16 cellular contexts compared by ENCODE assay signal in the genomic region with DNA sequence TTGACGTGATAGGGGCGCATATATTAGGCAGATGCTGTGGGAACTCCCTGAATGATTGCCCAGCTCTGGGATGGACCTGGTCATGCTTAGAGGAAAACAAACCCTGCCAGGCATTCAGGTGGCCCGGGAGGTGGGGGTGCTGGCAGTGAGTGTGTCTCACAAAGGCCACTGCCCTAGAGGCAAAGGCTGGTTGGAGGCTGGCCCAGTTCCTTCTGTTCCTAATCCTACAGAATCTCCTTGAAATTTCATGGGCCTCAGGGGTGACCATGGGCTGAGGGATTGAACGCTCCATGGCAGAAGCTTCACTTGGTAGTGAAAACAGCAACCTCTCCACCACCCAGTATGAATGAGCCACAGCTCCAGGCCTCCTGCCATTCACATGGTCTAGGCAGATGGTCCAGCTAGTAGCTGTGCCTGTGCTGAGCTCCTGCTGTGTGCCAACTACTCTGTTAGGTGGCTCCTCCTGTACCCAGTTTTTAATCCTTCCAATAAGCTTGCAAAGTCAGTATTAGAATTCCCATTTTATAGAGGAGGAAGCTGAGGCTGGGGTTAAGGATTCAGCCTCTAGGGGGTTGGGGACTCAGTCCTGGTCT.
"Had no signal": no experiment of that assay in that cellular context is flagged by ENCODE, and none has a peak within 500 bp of the region (broad histone marks: within the 10 kb centered on the region; RNA-seq: fewer than 3 reads in every experiment).

No MANE protein-coding gene starts in this region.

- ATAC-seq: activated T-cell treated with anti-CD3 and anti-CD28 coated beads, Interleukin-2, amount 50 U/mL, for 4 hours; left lobe of liver; SK-N-SH treated with all-trans-retinoic acid at 6 μM for 48 hours had no signal

- H3K36me3 ChIP-seq: stomach had no signal

- H3K9me3 ChIP-seq: stomach had no signal

- DNase-seq: activated CD4-positive, alpha-beta T cell treated with anti-CD3 and anti-CD28 coated beads, Interleukin-2, amount 50 U/mL, for 1 hour; activated CD4-positive, CD25-positive, alpha-beta regulatory T cell treated with anti-CD3 and anti-CD28 coated beads, Interleukin-2, amount 50 U/mL, for 72 hours; activated CD8-positive, alpha-beta memory T cell treated with anti-CD3 and anti-CD28 coated beads, Interleukin-2, amount 50 U/mL, for 4 hours; activated T-cell treated with anti-CD3 and anti-CD28 coated beads, Interleukin-2, amount 50 U/mL, for 4 hours; erythroblast; foreskin melanocyte; glutamatergic neuron; kidney; midbrain; naive B cell; stimulated activated CD4-positive, alpha-beta T cell treated with anti-CD3 and anti-CD28 coated beads, Interleukin-2, amount 100 ng/mL, for 24 hours; stomach; T-helper 1 cell; T-helper 9 cell had no signal

- H3K4me3 ChIP-seq: stomach had no signal
